Comparison of ENCODE assay signal across 8 cellular contexts in genomic region chr3:39178553-39178952, GRCh38. TPM values are rescaled to one million over a fixed set of nuclear protein-coding genes. Genes with fewer than 3 reads are reported as not detected.
A peak's percentile ranks its signal among the peaks of the same experiment; 100 is the strongest.
DNase-seq lines count a peak whose midpoint lies in the region; ATAC-seq, FAIRE-seq and TF ChIP-seq lines count a peak whose summit lies in the region.

No MANE protein-coding gene starts in this region.

- DNase-seq in CD8-positive, alpha-beta T cell: no peak
- no peak for DNase-seq in endothelial cell (ENCODE audit: low spot score)
- DNase-seq in pancreas: peak in 1 of 6 donors; percentile 17
- no peak for DNase-seq in lower leg skin (ENCODE audit: low spot score in 2 of 2)
- no peak for DNase-seq in inferior parietal cortex (ENCODE audit: extremely low spot score)

- H4K20me1 ChIP-seq in OCI-LY3 (ENCODE audit: insufficient read depth, low read length): no peaks in the 10 kb centered on the region

- TF ChIP-seq CTCF in CD8-positive, alpha-beta T cell (IDR thresholded peaks at IDR 0.05): no peak
- TF ChIP-seq CTCF in OCI-LY3 (IDR thresholded peaks at IDR 0.05; ENCODE audit: low read depth, low read length) (no peak), endothelial cell (IDR thresholded peaks at IDR 0.05; ENCODE audit: unreplicated experiment) (no peak), pancreas (IDR thresholded peaks at IDR 0.05) (no peak), lower leg skin (IDR thresholded peaks at IDR 0.05) (no peak)

- no peaks in the 10 kb centered on the region for H3K79me2 ChIP-seq in OCI-LY3 (ENCODE audit: low read length)

- no peak for ATAC-seq in CD8-positive, alpha-beta T cell
- ATAC-seq in pancreas (peak in 1 of 4 donors; percentile 1), GM21423 (IDR thresholded peaks at IDR 0.05; ENCODE audit: unreplicated experiment) (no peak), HG03196 (IDR thresholded peaks at IDR 0.05; ENCODE audit: unreplicated experiment) (no peak)

- peaks cover 27% of the 10 kb centered on the region for H3K4me1 ChIP-seq in CD8-positive, alpha-beta T cell (ENCODE audit: insufficient read depth, low read length)
- H3K4me1 ChIP-seq in OCI-LY3 (ENCODE audit: low read length): peaks cover 22% of the 10 kb centered on the region
- peaks cover 8 to 38% (median 14%) of the 10 kb centered on the region in 3 donors for H3K4me1 ChIP-seq in pancreas

- H3K4me2 ChIP-seq in OCI-LY3 (ENCODE audit: low read length): peak overlapping the region; percentile 95

- no peaks in the 10 kb centered on the region for H3K27me3 Mint-ChIP-seq in CD8-positive, alpha-beta T cell (ENCODE audit: low read depth)
- H3K27me3 Mint-ChIP-seq in endothelial cell (ENCODE audit: unreplicated experiment): peaks cover 26% of the 10 kb centered on the region

- H3K9me3 ChIP-seq in CD8-positive, alpha-beta T cell (ENCODE audit: low read length): no peaks in the 10 kb centered on the region
- H3K9me3 ChIP-seq in OCI-LY3 (ENCODE audit: insufficient read depth, low read length) (no peaks in the 10 kb centered on the region), pancreas (no peaks in the 10 kb centered on the region)

- H3K27me3 ChIP-seq in CD8-positive, alpha-beta T cell (ENCODE audit: insufficient read depth, low read length): no peaks in the 10 kb centered on the region
- H3K27me3 ChIP-seq in OCI-LY3 (ENCODE audit: low read depth, low read length): peaks cover 12% of the 10 kb centered on the region
- H3K27me3 ChIP-seq in pancreas: no peaks in the 10 kb centered on the region

- intact Hi-C loops in CD8-positive, alpha-beta T cell (cut with DNase I, micrococcal nuclease): no loop called here
- intact Hi-C loops in pancreas (cut with DNase I) (no loop called here), lower leg skin (cut with DNase I; ENCODE audit: low total_unique reads) (no loop called here)

- WGBS in pancreas, 2 donors: 62 to 66% methylated on average over 4 of the region's 4 CpGs
- 66 to 68% methylated on average over 4 of the region's 4 CpGs for WGBS in lower leg skin, 2 donors

- H3K27ac Mint-ChIP-seq in CD8-positive, alpha-beta T cell: peak overlapping the region; percentile 3
- peak overlapping the region; percentile 89 for H3K27ac Mint-ChIP-seq in endothelial cell (ENCODE audit: unreplicated experiment)

- peak overlapping the region; percentile 60 for H3K4me3 Mint-ChIP-seq in CD8-positive, alpha-beta T cell
- peak overlapping the region; percentile 10 for H3K4me3 Mint-ChIP-seq in endothelial cell (ENCODE audit: unreplicated experiment)

- no peak overlapping the region for H3K4me3 ChIP-seq in CD8-positive, alpha-beta T cell (ENCODE audit: low read depth, low read length)
- H3K4me3 ChIP-seq in OCI-LY3 (ENCODE audit: low read length) (peak overlapping the region; percentile 81), pancreas (peak overlapping the region in 1 of 4 donors; percentile 37), lower leg skin (ENCODE audit: low read depth, poor library complexity, severe bottlenecking) (no peak overlapping the region)

- no peaks in the 10 kb centered on the region for H3K9me3 Mint-ChIP-seq in CD8-positive, alpha-beta T cell
- H3K9me3 Mint-ChIP-seq in endothelial cell (ENCODE audit: unreplicated experiment): no peaks in the 10 kb centered on the region

- POLR2A ChIA-PET in CD8-positive, alpha-beta T cell (lab: Charles Lee): interaction anchor here (1.0 to 1.2 kb wide), 2 partner anchors 15 to 31 kb away, joined by 3 to 4 read pairs; no protein-coding TSS in a partner anchor

- H3K4me1 Mint-ChIP-seq in CD8-positive, alpha-beta T cell (ENCODE audit: low read depth): peaks cover 37% of the 10 kb centered on the region
- peaks cover 36% of the 10 kb centered on the region for H3K4me1 Mint-ChIP-seq in endothelial cell (ENCODE audit: unreplicated experiment)

- H3K27ac ChIP-seq in CD8-positive, alpha-beta T cell (ENCODE audit: low read depth, low read length): no peak overlapping the region
- H3K27ac ChIP-seq in OCI-LY3 (ENCODE audit: low read length) (no peak overlapping the region), pancreas (peak overlapping the region in 3 of 4 donors; percentile 86 to 96 (median 90))

- no peaks in the 10 kb centered on the region for H3K36me3 ChIP-seq in CD8-positive, alpha-beta T cell (ENCODE audit: insufficient read depth, low read length)
- no peaks in the 10 kb centered on the region for H3K36me3 ChIP-seq in OCI-LY3 (replicated peaks; ENCODE audit: low read depth, low read length)
- H3K36me3 ChIP-seq in pancreas: no peaks in the 10 kb centered on the region

- no peak for FAIRE-seq in pancreas (lab: Jason Lieb, UNC)

- no peaks in the 10 kb centered on the region for H3K36me3 Mint-ChIP-seq in CD8-positive, alpha-beta T cell
- H3K36me3 Mint-ChIP-seq in endothelial cell (ENCODE audit: low read depth, unreplicated experiment): peaks cover 9% of the 10 kb centered on the region

- H3K9ac ChIP-seq in OCI-LY3 (ENCODE audit: low read length): peak overlapping the region; percentile 73

- no peak for TF ChIP-seq POLR2A in lower leg skin (IDR thresholded peaks at IDR 0.05)

- no peak overlapping the region for H2AFZ ChIP-seq in OCI-LY3 (ENCODE audit: low read depth, low read length)

- CTCF ChIA-PET in CD8-positive, alpha-beta T cell (lab: Charles Lee): interaction anchor here (0.8 to 4.1 kb wide), 3 partner anchors 11 to 111 kb away, joined by 3 to 36 read pairs (median 8); no protein-coding TSS in a partner anchor

RNA-seq across cellular contexts. Expression of gene XIRP1, which starts 13.8 kb away (rescaled TPM):
- total RNA-seq in CD8-positive, alpha-beta T cell: not detected
- total RNA-seq in endothelial cell (ENCODE audit: unreplicated experiment) (0.21 TPM), pancreas (under 1 TPM in 2 of 6 donors, not detected in 4; 0.09 to 0.43 TPM), lower leg skin (not detected)
- under 1 TPM; 0.08 to 0.14 TPM for polyA plus RNA-seq in pancreas

RNA-seq across cellular contexts. Expression of gene CSRNP1, which starts 25.2 kb away (rescaled TPM):
- 100 to 1,000 TPM; 535 TPM for total RNA-seq in CD8-positive, alpha-beta T cell
- total RNA-seq in endothelial cell (ENCODE audit: unreplicated experiment) (20.8 TPM), pancreas (10 to 100 TPM in 5 of 6 donors, 1 to 10 TPM in 1; 9.0 to 29.2 (median 13.4) TPM), lower leg skin (10 to 100 TPM; 63.7 to 97.1 (median 82.2) TPM)
- 10 to 100 TPM; 20.3 to 31.4 TPM for polyA plus RNA-seq in pancreas

Comparison
In these comparisons a context has a peak if more than half of its experiments do, and no peak if none do; other contexts are left out.
1. H3K27ac ChIP-seq: peak in pancreas (3 of 4); none in CD8-positive, alpha-beta T cell (single experiment) and OCI-LY3 (single experiment).
2. RNA of gene CSRNP1, which starts 25.2 kb away (total RNA-seq): 535 TPM in CD8-positive, alpha-beta T cell; 63.7 to 97.1 TPM in lower leg skin, 20.8 TPM in endothelial cell (single experiment) and 9.0 to 29.2 TPM in pancreas; every median in the first group is over 4 times any median in the second.